In the genomic region with DNA sequence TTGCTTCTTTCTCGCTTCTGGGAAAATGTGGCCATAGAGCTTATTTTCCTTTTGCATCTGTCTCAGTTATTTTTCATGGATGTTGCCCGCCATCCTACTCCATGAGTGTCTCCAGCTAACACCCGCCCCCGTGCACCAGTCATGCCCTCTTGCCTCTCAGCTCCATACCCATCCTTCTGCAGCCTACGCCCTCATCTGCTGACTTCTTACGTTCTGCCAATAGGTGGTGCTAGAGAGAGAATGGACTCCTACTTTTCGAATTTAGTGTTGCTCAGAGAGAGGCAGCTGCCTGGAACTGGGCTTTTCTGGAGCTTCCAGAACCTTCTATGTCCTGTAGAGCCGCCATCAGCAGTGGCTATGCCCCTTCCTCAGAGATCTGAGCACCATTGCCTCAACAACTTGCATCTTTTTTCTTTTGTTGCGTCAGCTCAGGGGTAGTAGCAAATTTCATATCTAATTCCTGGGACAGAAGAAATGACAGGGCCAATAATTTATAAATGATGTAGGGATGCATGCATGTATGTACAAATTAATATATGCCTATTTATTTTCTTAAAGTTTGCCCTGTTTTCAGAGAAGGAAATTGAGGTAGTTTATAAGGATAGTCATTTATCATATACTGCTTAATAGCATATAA, we compare ENCODE assay signal across 8 cellular contexts.
DNase-seq lines count a peak whose midpoint lies in the region; ATAC-seq lines count a peak whose summit lies in the region.

No MANE protein-coding gene starts in this region.

- DNase-seq in DMS153 treated with DMSO at 0.1 percent for 48 hours (lab: John Stamatoyannopoulos, UW; ENCODE audit: unreplicated experiment): peak; percentile 2
- no peak for DNase-seq in DMS153 (lab: John Stamatoyannopoulos, UW)
- DNase-seq in H4 (ENCODE audit: low spot score): peak; percentile 48
- DNase-seq in NCI-H1105 (lab: John Stamatoyannopoulos, UW): peak; percentile 15
- DNase-seq in amniotic stem cell (lab: John Stamatoyannopoulos, UW): peak; percentile 21
- peak; percentile 73 for DNase-seq in iPS DF 6.9 (ENCODE audit: low read depth, low spot score)
- DNase-seq in stromal cell of bone marrow (ENCODE audit: low read depth): peak; percentile 55

- no peaks in the 10 kb centered on the region for H3K4me1 ChIP-seq in iPS DF 6.9 (ENCODE audit: control insufficient read depth, insufficient read depth, low read length)

- H3K27me3 ChIP-seq in iPS DF 6.9 (ENCODE audit: control insufficient read depth, insufficient read depth, low read length): no peaks in the 10 kb centered on the region

- no peak overlapping the region for H3K4me3 ChIP-seq in iPS DF 6.9 (ENCODE audit: low read length)

- no CpG with 5 or more reads among the region's 9 CpGs for WGBS in iPS DF 6.9 (ENCODE audit: insufficient coverage, insufficient read length)

- no peaks in the 10 kb centered on the region for H3K9me3 ChIP-seq in iPS DF 6.9 (ENCODE audit: control insufficient read depth, insufficient read depth, low read length)

- ATAC-seq in GM21381 (IDR thresholded peaks at IDR 0.05; ENCODE audit: unreplicated experiment): no peak

- H3K27ac ChIP-seq in iPS DF 6.9 (ENCODE audit: low read length): no peak overlapping the region

- H3K36me3 ChIP-seq in iPS DF 6.9 (ENCODE audit: control insufficient read depth, insufficient read depth, low read length): no peaks in the 10 kb centered on the region
